ENCODE assay signal across 11 cellular contexts in genomic region chr13:97978661-97979450, GRCh38. TPM values are rescaled to one million over a fixed set of nuclear protein-coding genes. Genes with fewer than 3 reads are reported as not detected.
DNase-seq lines count a peak whose midpoint lies in the region; ATAC-seq and TF ChIP-seq lines count a peak whose summit lies in the region.
"Had no signal": no experiment of that assay in that cellular context is flagged by ENCODE, and none has a peak within 500 bp of the region (broad histone marks: within the 10 kb centered on the region; RNA-seq: fewer than 3 reads in every experiment).

No MANE protein-coding gene starts in this region.

- H3K4me1 ChIP-seq in SK-N-SH (ENCODE audit: control insufficient read depth in 1 of 2, insufficient read depth in 2 of 2, low read depth in 1 of 2, low read length in 1 of 2): peaks cover 16 to 22% of the 10 kb centered on the region in 2 experiments; a peak in 3 of 4 replicates
- peaks cover 46% of the 10 kb centered on the region for H3K4me1 ChIP-seq in osteoblast (ENCODE audit: insufficient read depth, low read length)

- no peak for TF ChIP-seq RAD21 in SK-N-SH (IDR thresholded peaks at IDR 0.05; ENCODE audit: low read length)

- TF ChIP-seq EP300 in SK-N-SH (IDR thresholded peaks at IDR 0.05; ENCODE audit: borderline replicate concordance in 1 of 2, low read depth in 1 of 2, low read length in 1 of 2): no peak

- H3K4me2 ChIP-seq in SK-N-SH (peak overlapping the region; percentile 86), osteoblast (ENCODE audit: insufficient read depth, low read length) (peak overlapping the region; percentile 89)

- no peak for ATAC-seq in SK-N-SH treated with all-trans-retinoic acid at 6 μM for 48 hours
- ATAC-seq in GM21528 (IDR thresholded peaks at IDR 0.05; ENCODE audit: low FRiP score, unreplicated experiment): no peak

- CTCF ChIA-PET in SK-N-SH (lab: Yijun Ruan, JAX): interaction anchor here (1.0 to 1.2 kb wide), 2 partner anchors 15 to 54 kb away, joined by 3 read pairs; no protein-coding TSS in a partner anchor

- TF ChIP-seq CTCF in SK-N-SH (IDR thresholded peaks at IDR 0.05) (no peak), osteoblast (IDR thresholded peaks at IDR 0.05; ENCODE audit: extremely low read depth, low read depth, low read length) (no peak), WERI-Rb-1 (IDR thresholded peaks at IDR 0.05; ENCODE audit: low read depth, low read length) (no peak)

- H3K9me2 ChIP-seq in SK-N-SH: no peaks in the 10 kb centered on the region

- H3K27me3 ChIP-seq in SK-N-SH (ENCODE audit: insufficient read depth) (no peaks in the 10 kb centered on the region), MG63 (no peaks in the 10 kb centered on the region), osteoblast (ENCODE audit: insufficient read depth, low read length) (no peaks in the 10 kb centered on the region), WERI-Rb-1 (ENCODE audit: insufficient read depth, low read depth, severe bottlenecking) (no peaks in the 10 kb centered on the region)

- peak overlapping the region; percentile 22 to 72 for H3K27ac ChIP-seq in SK-N-SH (ENCODE audit: low read depth in 2 of 2, low read length in 1 of 2)
- H3K27ac ChIP-seq in osteoblast (ENCODE audit: low read depth, low read length): peak overlapping the region; percentile 79
- no peak overlapping the region for H3K27ac ChIP-seq in WERI-Rb-1
- H3K27ac ChIP-seq: C4-2B had no signal

- peak overlapping the region; percentile 59 to 81; a peak in 3 of 4 replicates for H3K4me3 ChIP-seq in SK-N-SH (ENCODE audit: low read depth in 2 of 2, low read length in 1 of 2)
- H3K4me3 ChIP-seq in MG63: peak overlapping the region; percentile 85
- peak overlapping the region; percentile 93 for H3K4me3 ChIP-seq in osteoblast (ENCODE audit: insufficient read depth, low read length)
- H3K4me3 ChIP-seq in WERI-Rb-1 (ENCODE audit: low read depth, low read length): no peak overlapping the region
- H3K4me3 ChIP-seq: lung had no signal

- H3F3A ChIP-seq in SK-N-SH (replicated peaks; ENCODE audit: insufficient read depth): peaks cover 15% of the 10 kb centered on the region

- 59% methylated on average over 5 of the region's 5 CpGs for WGBS in SK-N-SH (ENCODE audit: low lambda C conversion rate)

- peak overlapping the region; percentile 85; the same call in 1 of the 2 replicates for H3K9ac ChIP-seq in SK-N-SH

- peaks cover 11 to 26% of the 10 kb centered on the region in 2 experiments for H3K36me3 ChIP-seq in SK-N-SH (replicated peaks in 1 of 2; ENCODE audit: control insufficient read depth in 1 of 2, insufficient read depth in 2 of 2, low read length in 1 of 2)
- H3K36me3 ChIP-seq in MG63: peaks cover 45% of the 10 kb centered on the region
- H3K36me3 ChIP-seq in osteoblast (ENCODE audit: insufficient read depth, low read length): peaks cover 13% of the 10 kb centered on the region
- peaks cover 32% of the 10 kb centered on the region for H3K36me3 ChIP-seq in WERI-Rb-1

- POLR2A ChIA-PET in SK-N-SH (lab: Yijun Ruan, JAX): no interaction called here

- no peak for DNase-seq in SK-N-SH
- no peak for DNase-seq in MG63
- DNase-seq in dermis microvascular lymphatic vessel endothelial cell (ENCODE audit: low read depth in 2 of 2): peak; percentile 64 to 85
- peak; percentile 68 for DNase-seq in osteoblast (ENCODE audit: insufficient read length, low spot score, missing footprints)
- no peak for DNase-seq in GOT3 (lab: John Stamatoyannopoulos, UW)
- no peak for DNase-seq in WERI-Rb-1
- DNase-seq: caudate nucleus had no signal

- H4K20me1 ChIP-seq in SK-N-SH (ENCODE audit: insufficient read depth) (peaks cover 28% of the 10 kb centered on the region), osteoblast (ENCODE audit: insufficient read depth, low read length) (no peaks in the 10 kb centered on the region)

- peaks cover 70% of the 10 kb centered on the region for H3K79me2 ChIP-seq in SK-N-SH (ENCODE audit: insufficient read depth)
- H3K79me2 ChIP-seq in osteoblast (ENCODE audit: insufficient read depth, low read length): peaks cover 68% of the 10 kb centered on the region

- H2AFZ ChIP-seq in SK-N-SH (ENCODE audit: low read depth): no peak overlapping the region
- H2AFZ ChIP-seq in osteoblast (ENCODE audit: low read length): no peak overlapping the region

- H3K9me3 ChIP-seq in SK-N-SH (no peaks in the 10 kb centered on the region), MG63 (no peaks in the 10 kb centered on the region), osteoblast (ENCODE audit: low read depth, low read length) (no peaks in the 10 kb centered on the region), WERI-Rb-1 (ENCODE audit: severe bottlenecking) (no peaks in the 10 kb centered on the region)

TF ChIP-seq in SK-N-SH, 30 proteins besides CTCF, POLR2A, EP300 and RAD21:
- TF ChIP-seq FOXJ3 (CRISPR knock-in tag; IDR thresholded peaks at IDR 0.05) (no peak), JUND (IDR thresholded peaks at IDR 0.05) (peak; percentile 7; the same call in 1 of the 2 replicates), FOSL2 (IDR thresholded peaks at IDR 0.05; ENCODE audit: borderline replicate concordance, low read depth) (peak; percentile 12; the same call in 1 of the 2 replicates)

TF ChIP-seq in SK-N-SH treated with all-trans-retinoic acid at 6 μM for 48 hours, 23 proteins besides CTCF, POLR2A, EP300 and RAD21 (continues in another document):
- TF ChIP-seq OSR1 (CRISPR knock-in tag; IDR thresholded peaks at IDR 0.05) (no peak), ZNF8 (CRISPR knock-in tag; IDR thresholded peaks at IDR 0.05) (no peak), ZNF70 (CRISPR knock-in tag; IDR thresholded peaks at IDR 0.05) (no peak), PPARA (CRISPR knock-in tag; IDR thresholded peaks at IDR 0.05; ENCODE audit: borderline replicate concordance) (no peak), ESRRG (CRISPR knock-in tag; IDR thresholded peaks at IDR 0.05) (no peak), ZFP3 (CRISPR knock-in tag; IDR thresholded peaks at IDR 0.05) (no peak), ISL1 (CRISPR knock-in tag; IDR thresholded peaks at IDR 0.05) (no peak), ZNF565 (CRISPR knock-in tag; conservative IDR thresholded peaks at IDR 0.05; ENCODE audit: low read depth) (no peak), SNAI2 (CRISPR knock-in tag; IDR thresholded peaks at IDR 0.05) (no peak), BACH2 (CRISPR knock-in tag; IDR thresholded peaks at IDR 0.05; ENCODE audit: borderline replicate concordance) (no peak), GLIS3 (CRISPR knock-in tag; IDR thresholded peaks at IDR 0.05) (no peak), PATZ1 (CRISPR knock-in tag; IDR thresholded peaks at IDR 0.05; ENCODE audit: borderline replicate concordance) (no peak), CSRNP3 (CRISPR knock-in tag; IDR thresholded peaks at IDR 0.05) (no peak), ZFP30 (CRISPR knock-in tag; IDR thresholded peaks at IDR 0.05) (no peak), RARB (CRISPR knock-in tag; IDR thresholded peaks at IDR 0.05) (no peak), CSDC2 (CRISPR knock-in tag; IDR thresholded peaks at IDR 0.05) (no peak), TCF4 (CRISPR knock-in tag; IDR thresholded peaks at IDR 0.05; ENCODE audit: borderline replicate concordance) (no peak)
- TF ChIP-seq, protein P1, sequence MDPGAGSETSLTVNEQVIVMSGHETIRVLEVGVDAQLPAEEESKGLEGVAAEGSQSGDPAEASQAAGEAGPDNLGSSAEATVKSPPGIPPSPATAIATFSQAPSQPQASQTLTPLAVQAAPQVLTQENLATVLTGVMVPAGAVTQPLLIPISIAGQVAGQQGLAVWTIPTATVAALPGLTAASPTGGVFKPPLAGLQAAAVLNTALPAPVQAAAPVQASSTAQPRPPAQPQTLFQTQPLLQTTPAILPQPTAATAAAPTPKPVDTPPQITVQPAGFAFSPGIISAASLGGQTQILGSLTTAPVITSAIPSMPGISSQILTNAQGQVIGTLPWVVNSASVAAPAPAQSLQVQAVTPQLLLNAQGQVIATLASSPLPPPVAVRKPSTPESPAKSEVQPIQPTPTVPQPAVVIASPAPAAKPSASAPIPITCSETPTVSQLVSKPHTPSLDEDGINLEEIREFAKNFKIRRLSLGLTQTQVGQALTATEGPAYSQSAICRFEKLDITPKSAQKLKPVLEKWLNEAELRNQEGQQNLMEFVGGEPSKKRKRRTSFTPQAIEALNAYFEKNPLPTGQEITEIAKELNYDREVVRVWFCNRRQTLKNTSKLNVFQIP (CRISPR knock-in tag; IDR thresholded peaks at IDR 0.05; ENCODE audit: borderline replicate concordance, low read depth): no peak

RNA-seq across cellular contexts. Expression of gene IPO5, which starts 25.4 kb away (rescaled TPM):
- 77.1 and 91.8 TPM in 2 replicates for polyA plus RNA-seq in SK-N-SH (2012; rRNA removed)
- polyA plus RNA-seq in SK-N-SH (2012; cell fraction: cytosol; rRNA removed): 94.2 and 97.4 TPM in 2 replicates
- 62.2 and 136 TPM in 2 replicates for polyA plus RNA-seq in SK-N-SH (2012; cell fraction: nucleus; rRNA removed)
- 165 and 217 TPM in 2 replicates for total RNA-seq in MG63 (2014; rRNA removed; shearing (Covaris generic); ENCODE audit: low replicate concordance)
- total RNA-seq in dermis microvascular lymphatic vessel endothelial cell (140 and 150 TPM in 2 replicates), osteoblast (316 and 317 TPM in 2 replicates)

Comparison
In these comparisons a context has a peak if more than half of its experiments do, and no peak if none do; other contexts are left out.
1. DNase-seq: peak in dermis microvascular lymphatic vessel endothelial cell (2 of 2) and osteoblast (single experiment); none in SK-N-SH (single experiment), MG63 (single experiment), GOT3 (single experiment) and WERI-Rb-1 (single experiment).